In the genomic region with DNA sequence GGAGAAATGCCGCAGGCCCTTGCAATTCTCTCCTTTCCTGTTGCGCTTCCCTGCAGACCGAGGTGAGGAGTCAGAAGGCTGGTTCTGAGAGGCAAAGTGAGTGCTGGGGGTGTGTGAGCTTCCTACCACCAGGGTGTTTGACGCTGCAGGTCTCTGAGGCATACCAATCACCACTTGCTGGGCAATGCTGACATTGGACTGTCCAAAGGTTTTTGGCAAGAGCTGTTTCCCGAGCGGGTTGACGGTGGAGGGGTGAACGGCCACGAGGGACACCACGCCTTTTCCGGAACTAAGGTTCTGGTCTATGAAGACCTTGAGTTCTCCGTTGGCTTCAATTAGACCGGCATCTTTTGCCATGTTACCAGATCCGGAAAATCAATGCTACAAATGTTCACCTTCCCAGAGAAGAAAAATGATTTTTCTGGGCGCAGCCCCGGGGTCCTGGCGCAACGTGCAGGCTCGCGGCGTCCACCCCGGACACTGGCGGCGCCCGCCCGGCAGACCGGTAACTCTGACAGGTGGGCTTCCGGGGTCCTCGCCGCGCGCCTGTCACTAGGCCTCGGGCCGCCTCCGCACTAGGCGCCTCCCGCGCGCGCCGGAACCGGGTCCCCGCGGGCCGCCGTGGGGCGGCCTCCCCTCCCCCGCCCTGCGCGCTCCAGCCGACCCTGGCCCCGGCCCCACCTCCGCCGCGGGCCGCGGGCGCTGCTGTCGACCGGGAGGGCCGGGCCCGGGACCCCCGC, we compare ENCODE assay signal across 23 cellular contexts. TPM values are rescaled to one million over a fixed set of nuclear protein-coding genes. Genes with fewer than 3 reads are reported as not detected.
DNase-seq lines count a peak whose midpoint lies in the region; ATAC-seq, FAIRE-seq and TF ChIP-seq lines count a peak whose summit lies in the region.
"Had no signal": no experiment of that assay in that cellular context is flagged by ENCODE, and none has a peak within 500 bp of the region (broad histone marks: within the 10 kb centered on the region; RNA-seq: fewer than 3 reads in every experiment).

No MANE protein-coding gene starts in this region.

- H3K79me2 ChIP-seq in astrocyte (ENCODE audit: insufficient read depth, low read length) (no peaks in the 10 kb centered on the region), parathyroid adenoma (no peaks in the 10 kb centered on the region)

- no peak for TF ChIP-seq CTCF in astrocyte (IDR thresholded peaks at IDR 0.05; ENCODE audit: insufficient read depth, low read depth, low read length)
- TF ChIP-seq CTCF in kidney (IDR thresholded peaks at IDR 0.05; ENCODE audit: borderline replicate concordance, extremely low read depth, insufficient read depth): no peak
- TF ChIP-seq CTCF in parathyroid adenoma (IDR thresholded peaks at IDR 0.05): no peak

- peak overlapping the region; percentile 54 for H3K4me3 Mint-ChIP-seq in astrocyte (ENCODE audit: unreplicated experiment)
- H3K4me3 Mint-ChIP-seq: activated CD8-positive, alpha-beta memory T cell treated with anti-CD3 and anti-CD28 coated beads, Interleukin-2, amount 10 ng/mL, durations not matched to agents 7 days and 5 days; dendritic cell treated with granulocyte-macrophage colony-stimulating factor and Interleukin-4, amounts not matched to agents 40 ng/mL and 50 ng/mL, for 4 days; naive thymus-derived CD8-positive, alpha-beta T cell had no signal

- H4K20me1 ChIP-seq in astrocyte (ENCODE audit: insufficient read depth, low read length): no peaks in the 10 kb centered on the region

- H3K27me3 ChIP-seq in astrocyte (ENCODE audit: insufficient read depth, low read length) (no peaks in the 10 kb centered on the region), parathyroid adenoma (ENCODE audit: control insufficient read depth, insufficient read depth, low read length) (no peaks in the 10 kb centered on the region)

- H3K9me3 ChIP-seq in astrocyte (ENCODE audit: insufficient read depth, low read depth, low read length) (no peaks in the 10 kb centered on the region), kidney (ENCODE audit: control insufficient read depth in 1 of 2, low read length in 2 of 2) (no peaks in the 10 kb centered on the region), parathyroid adenoma (ENCODE audit: control insufficient read depth, low read length) (no peaks in the 10 kb centered on the region)
- H3K9me3 ChIP-seq: heart right ventricle, lower lobe of right lung had no signal

- H3K27ac Mint-ChIP-seq in astrocyte (ENCODE audit: unreplicated experiment): no peak overlapping the region
- H3K27ac Mint-ChIP-seq: activated CD8-positive, alpha-beta memory T cell treated with anti-CD3 and anti-CD28 coated beads, Interleukin-2, amount 10 ng/mL, durations not matched to agents 7 days and 5 days; dendritic cell treated with granulocyte-macrophage colony-stimulating factor and Interleukin-4, amounts not matched to agents 40 ng/mL and 50 ng/mL, for 4 days; naive thymus-derived CD8-positive, alpha-beta T cell had no signal

- H3K9me3 Mint-ChIP-seq in astrocyte (ENCODE audit: unreplicated experiment): no peaks in the 10 kb centered on the region
- H3K9me3 Mint-ChIP-seq: dendritic cell treated with granulocyte-macrophage colony-stimulating factor and Interleukin-4, amounts not matched to agents 40 ng/mL and 50 ng/mL, for 4 days had no signal

- H3K4me1 Mint-ChIP-seq in astrocyte (ENCODE audit: low read depth, unreplicated experiment): no peaks in the 10 kb centered on the region
- H3K4me1 Mint-ChIP-seq: activated CD8-positive, alpha-beta memory T cell treated with anti-CD3 and anti-CD28 coated beads, Interleukin-2, amount 10 ng/mL, durations not matched to agents 7 days and 5 days; naive thymus-derived CD8-positive, alpha-beta T cell had no signal

- H3K4me3 ChIP-seq in astrocyte (ENCODE audit: insufficient read depth, low read depth, low read length) (no peak overlapping the region), kidney (ENCODE audit: low read length in 2 of 2) (peak overlapping the region in 1 of 2 donors; percentile 37), parathyroid adenoma (ENCODE audit: low read depth, low read length) (no peak overlapping the region)
- H3K4me3 ChIP-seq: heart right ventricle, lower lobe of right lung had no signal

- no peaks in the 10 kb centered on the region for H3K36me3 ChIP-seq in astrocyte (ENCODE audit: insufficient read depth, low read length)
- H3K36me3 ChIP-seq in kidney (ENCODE audit: control insufficient read depth in 1 of 2, insufficient read depth in 2 of 2, low read length in 2 of 2): no peaks in the 10 kb centered on the region
- H3K36me3 ChIP-seq in parathyroid adenoma (ENCODE audit: control insufficient read depth, insufficient read depth, low read length): no peaks in the 10 kb centered on the region
- H3K36me3 ChIP-seq: heart right ventricle, lower lobe of right lung had no signal

- intact Hi-C loops in kidney (cut with DNase I): no loop called here

- H3K9ac ChIP-seq in astrocyte (ENCODE audit: low read length): no peak overlapping the region
- no peak overlapping the region for H3K9ac ChIP-seq in kidney (ENCODE audit: low read length in 2 of 2)
- H3K9ac ChIP-seq in parathyroid adenoma: no peak overlapping the region

- H3K27me3 Mint-ChIP-seq in astrocyte (ENCODE audit: low read depth, unreplicated experiment): peaks cover 20% of the 10 kb centered on the region

- no peaks in the 10 kb centered on the region for H3K4me1 ChIP-seq in astrocyte (ENCODE audit: insufficient read depth, low read length)
- H3K4me1 ChIP-seq in kidney (ENCODE audit: control insufficient read depth in 1 of 2, insufficient read depth in 1 of 2, low read depth in 1 of 2, low read length in 2 of 2): no peaks in the 10 kb centered on the region
- no peaks in the 10 kb centered on the region for H3K4me1 ChIP-seq in parathyroid adenoma
- H3K4me1 ChIP-seq: heart right ventricle, lower lobe of right lung had no signal

- H3K4me2 ChIP-seq in astrocyte (ENCODE audit: low read length) (peak overlapping the region; percentile 55), parathyroid adenoma (ENCODE audit: low read length) (no peak overlapping the region)

- peak; percentile 35 for DNase-seq in DMS53 treated with DMSO at 0.1 percent for 48 hours (lab: John Stamatoyannopoulos, UW; ENCODE audit: unreplicated experiment)
- no peak for DNase-seq in astrocyte (ENCODE audit: low read depth)
- peak; percentile 50 for DNase-seq in kidney
- no peak for DNase-seq in NCI-H1048 (lab: John Stamatoyannopoulos, UW)
- no peak for DNase-seq in LoVo (ENCODE audit: low spot score)
- DNase-seq in HTR-8/SVneo (ENCODE audit: insufficient read length, low spot score): no peak
- DNase-seq: activated CD4-positive, CD25-positive, alpha-beta regulatory T cell treated with anti-CD3 and anti-CD28 coated beads, Interleukin-2, amount 50 U/mL, for 72 hours; activated CD8-positive, alpha-beta memory T cell treated with anti-CD3 and anti-CD28 coated beads, Interleukin-2, amount 10 ng/mL, durations not matched to agents 7 days and 5 days; GF-D8; heart right ventricle; lower lobe of right lung; naive thymus-derived CD8-positive, alpha-beta T cell; NCI-H2081; NCI-H510A treated with DMSO at 0.1 percent for 48 hours; retina; stimulated activated CD4-positive, alpha-beta T cell treated with anti-CD3 and anti-CD28 coated beads, Interleukin-2, amount 100 ng/mL, for 24 hours had no signal

- H3K36me3 Mint-ChIP-seq in astrocyte (ENCODE audit: low read depth, unreplicated experiment): no peaks in the 10 kb centered on the region
- H3K36me3 Mint-ChIP-seq: activated CD8-positive, alpha-beta memory T cell treated with anti-CD3 and anti-CD28 coated beads, Interleukin-2, amount 10 ng/mL, durations not matched to agents 7 days and 5 days had no signal

- H3K27ac ChIP-seq in astrocyte (ENCODE audit: low read depth, low read length) (no peak overlapping the region), kidney (ENCODE audit: low read depth in 2 of 2, low read length in 2 of 2) (no peak overlapping the region), parathyroid adenoma (no peak overlapping the region)
- H3K27ac ChIP-seq: heart right ventricle, lower lobe of right lung had no signal

- ATAC-seq in HG02885 (IDR thresholded peaks at IDR 0.05; ENCODE audit: poor library complexity, unreplicated experiment): no peak
- ATAC-seq: activated CD8-positive, alpha-beta memory T cell treated with anti-CD3 and anti-CD28 coated beads, Interleukin-2, amount 10 ng/mL, durations not matched to agents 7 days and 5 days; naive thymus-derived CD8-positive, alpha-beta T cell had no signal

- FAIRE-seq in astrocyte (lab: Jason Lieb, UNC): no peak
- FAIRE-seq in kidney (lab: Jason Lieb, UNC): no peak
- FAIRE-seq in HTR-8/SVneo (lab: Jason Lieb, UNC): no peak
- FAIRE-seq: GM12892, H54 had no signal

- H2AFZ ChIP-seq in astrocyte (ENCODE audit: low read depth, low read length) (no peak overlapping the region), parathyroid adenoma (peak overlapping the region; percentile 42)

RNA-seq across cellular contexts. Expression of gene FAM47C, which starts 44.9 kb away (rescaled TPM):
- total RNA-seq in astrocyte (not detected in 2 replicates), kidney (not detected)
- not detected for polyA plus RNA-seq in kidney (ENCODE audit: insufficient read depth, low read depth, low replicate concordance)
- total RNA-seq: activated CD8-positive, alpha-beta memory T cell treated with anti-CD3 and anti-CD28 coated beads, Interleukin-2, amount 10 ng/mL, durations not matched to agents 7 days and 5 days; fibroblast of lung; heart right ventricle; lower lobe of right lung; naive thymus-derived CD8-positive, alpha-beta T cell; SK-MEL-5 had no signal
- polyA plus RNA-seq: fibroblast of lung; heart right ventricle; naive thymus-derived CD8-positive, alpha-beta T cell had no signal

Comparison
In these comparisons a context has a peak if more than half of its experiments do, and no peak if none do; other contexts are left out.
1. DNase-seq: peak in DMS53 treated with DMSO at 0.1 percent for 48 hours (single experiment) and kidney (single experiment); none in astrocyte (single experiment), NCI-H1048 (single experiment), LoVo (single experiment) and HTR-8/SVneo (single experiment).